12 cellular contexts compared by ENCODE assay signal in genomic region chr3:51396401-51396800, GRCh38. TPM values are rescaled to one million over a fixed set of nuclear protein-coding genes. Genes with fewer than 3 reads are reported as not detected.
DNase-seq lines count a peak whose midpoint lies in the region; ATAC-seq and TF ChIP-seq lines count a peak whose summit lies in the region.
"Had no signal": no experiment of that assay in that cellular context is flagged by ENCODE, and none has a peak within 500 bp of the region (broad histone marks: within the 10 kb centered on the region; RNA-seq: fewer than 3 reads in every experiment).

No MANE protein-coding gene starts in this region.

- H3K36me3 Mint-ChIP-seq in CD4-positive, alpha-beta memory T cell = peaks cover 36 to 72% of the 10 kb centered on the region in 2 donors
- peaks cover 60% of the 10 kb centered on the region for H3K36me3 Mint-ChIP-seq in GM23338 (ENCODE audit: low read depth)
- peaks cover 52% of the 10 kb centered on the region for H3K36me3 Mint-ChIP-seq in activated naive CD8-positive, alpha-beta T cell treated with anti-CD3 and anti-CD28 coated beads, Interleukin-2, amount 50 U/mL, for 24 hours (ENCODE audit: low read depth)
- peaks cover 55% of the 10 kb centered on the region for H3K36me3 Mint-ChIP-seq in nephron progenitor cell (ENCODE audit: low read depth)

- intact Hi-C loops in CD4-positive, alpha-beta memory T cell (cut with micrococcal nuclease) = no loop called here

- no peaks in the 10 kb centered on the region for H3K9me2 ChIP-seq in GM23338 (ENCODE audit: insufficient read depth)

- H4K20me1 ChIP-seq in GM23338 (replicated peaks; ENCODE audit: insufficient read depth) = peaks cover 27% of the 10 kb centered on the region

- H3K27me3 ChIP-seq in CD4-positive, alpha-beta memory T cell (ENCODE audit: insufficient read depth, low read length) = no peaks in the 10 kb centered on the region
- H3K27me3 ChIP-seq in GM23338 (ENCODE audit: insufficient read depth) = no peaks in the 10 kb centered on the region
- H3K27me3 ChIP-seq: Peyer's patch had no signal

- H3K9me3 ChIP-seq in CD4-positive, alpha-beta memory T cell (ENCODE audit: control insufficient read depth in 1 of 2, low read length in 2 of 2) = no peaks in the 10 kb centered on the region
- H3K9me3 ChIP-seq: mucosa of descending colon, Peyer's patch had no signal

- H3K9me3 Mint-ChIP-seq in CD4-positive, alpha-beta memory T cell = no peaks in the 10 kb centered on the region
- H3K9me3 Mint-ChIP-seq in GM23338 = peaks cover 20% of the 10 kb centered on the region; the same call in 2 of the 3 replicates
- no peaks in the 10 kb centered on the region for H3K9me3 Mint-ChIP-seq in activated naive CD8-positive, alpha-beta T cell treated with anti-CD3 and anti-CD28 coated beads, Interleukin-2, amount 50 U/mL, for 24 hours
- H3K9me3 Mint-ChIP-seq in nephron progenitor cell = peaks cover 23% of the 10 kb centered on the region

- no peak overlapping the region for H3K4me2 ChIP-seq in GM23338

- CTCF ChIA-PET in CD4-positive, alpha-beta memory T cell (lab: Charles Lee; ENCODE audit: partially characterized antibody) = no interaction called here

- H2AFZ ChIP-seq in GM23338 = no peak overlapping the region

- H3K79me2 ChIP-seq in GM23338 (replicated peaks; ENCODE audit: insufficient read depth) = peaks cover 45% of the 10 kb centered on the region

- H3K4me3 Mint-ChIP-seq in CD4-positive, alpha-beta memory T cell = peak overlapping the region in 1 of 8 donors; percentile 11
- H3K4me3 Mint-ChIP-seq in GM23338 (no peak overlapping the region), nephron progenitor cell (no peak overlapping the region)
- no peak overlapping the region for H3K4me3 Mint-ChIP-seq in activated naive CD8-positive, alpha-beta T cell treated with anti-CD3 and anti-CD28 coated beads, Interleukin-2, amount 50 U/mL, for 24 hours

- H3K27ac ChIP-seq in CD4-positive, alpha-beta memory T cell (ENCODE audit: low read depth, low read length) = peak overlapping the region; percentile 34
- H3K27ac ChIP-seq in GM23338 (ENCODE audit: low read depth) = no peak overlapping the region
- H3K27ac ChIP-seq: Peyer's patch had no signal

- H3K4me1 ChIP-seq in CD4-positive, alpha-beta memory T cell (ENCODE audit: insufficient read depth, low read length) = peaks cover 50% of the 10 kb centered on the region
- H3K4me1 ChIP-seq in GM23338 (ENCODE audit: insufficient read depth) = peaks cover 13% of the 10 kb centered on the region

- TF ChIP-seq CTCF in GM23338 (conservative IDR thresholded peaks at IDR 0.05; ENCODE audit: low read depth in 2 of 2) = no peak
- TF ChIP-seq CTCF in nephron progenitor cell (IDR thresholded peaks at IDR 0.05) = no peak
- TF ChIP-seq CTCF in foreskin fibroblast (IDR thresholded peaks at IDR 0.05; ENCODE audit: low read depth, low read length) = no peak

- POLR2A ChIA-PET in CD4-positive, alpha-beta memory T cell (lab: Charles Lee; ENCODE audit: partially characterized antibody) = interaction anchor here (1.2 to 1.4 kb wide), 3 partner anchors 11 to 103 kb away, joined by 3 to 6 read pairs (median 4); partner anchors contain the start of genes DCAF1 and MANF

- peaks cover 25 to 56% (median 41%) of the 10 kb centered on the region in 4 donors for H3K4me1 Mint-ChIP-seq in CD4-positive, alpha-beta memory T cell
- H3K4me1 Mint-ChIP-seq in GM23338 (peaks cover 30% of the 10 kb centered on the region), nephron progenitor cell (peaks cover 41% of the 10 kb centered on the region)
- H3K4me1 Mint-ChIP-seq in activated naive CD8-positive, alpha-beta T cell treated with anti-CD3 and anti-CD28 coated beads, Interleukin-2, amount 50 U/mL, for 24 hours = peaks cover 43% of the 10 kb centered on the region

- peak overlapping the region; percentile 19 to 88 (median 59) for H3K27ac Mint-ChIP-seq in CD4-positive, alpha-beta memory T cell
- peak overlapping the region; percentile 0; the same call in 1 of the 2 replicates for H3K27ac Mint-ChIP-seq in GM23338
- peak overlapping the region; percentile 52 for H3K27ac Mint-ChIP-seq in activated naive CD8-positive, alpha-beta T cell treated with anti-CD3 and anti-CD28 coated beads, Interleukin-2, amount 50 U/mL, for 24 hours
- peak overlapping the region; percentile 94 for H3K27ac Mint-ChIP-seq in nephron progenitor cell

- H3K27me3 Mint-ChIP-seq in CD4-positive, alpha-beta memory T cell = no peaks in the 10 kb centered on the region
- H3K27me3 Mint-ChIP-seq in GM23338 (ENCODE audit: insufficient read depth, low read depth, poor library complexity) (peaks cover 16% of the 10 kb centered on the region), nephron progenitor cell (ENCODE audit: low read depth, poor library complexity) (no peaks in the 10 kb centered on the region)
- no peaks in the 10 kb centered on the region for H3K27me3 Mint-ChIP-seq in activated naive CD8-positive, alpha-beta T cell treated with anti-CD3 and anti-CD28 coated beads, Interleukin-2, amount 50 U/mL, for 24 hours

- ATAC-seq in GM23338 = no peak
- no peak for ATAC-seq in activated naive CD8-positive, alpha-beta T cell treated with anti-CD3 and anti-CD28 coated beads, Interleukin-2, amount 50 U/mL, for 24 hours
- ATAC-seq: mucosa of descending colon had no signal

- H3K4me3 ChIP-seq in CD4-positive, alpha-beta memory T cell (ENCODE audit: low read length in 2 of 2) = no peak overlapping the region
- H3K4me3 ChIP-seq in GM23338 (no peak overlapping the region), foreskin fibroblast (ENCODE audit: low read depth in 1 of 2, low read length in 2 of 2) (no peak overlapping the region)
- H3K4me3 ChIP-seq: mucosa of descending colon, Peyer's patch had no signal

- DNase-seq in CD4-positive, alpha-beta memory T cell = no peak
- DNase-seq in GM23338 (ENCODE audit: low spot score) (no peak), nephron progenitor cell (no peak), foreskin fibroblast (no peak), amniotic stem cell (lab: John Stamatoyannopoulos, UW) (no peak)
- DNase-seq in activated naive CD8-positive, alpha-beta T cell treated with anti-CD3 and anti-CD28 coated beads, Interleukin-2, amount 50 U/mL, for 24 hours = no peak
- DNase-seq in stimulated activated CD4-positive, alpha-beta T cell treated with anti-CD3 and anti-CD28 coated beads, Interleukin-4, amount 100 ng/mL, for 1 hour = no peak
- DNase-seq: DMS 273 treated with DMSO at 0.1 percent for 48 hours, mucosa of descending colon, NCI-H2227 treated with DMSO at 0.1 percent for 48 hours, T-helper 9 cell had no signal

- H3K36me3 ChIP-seq in CD4-positive, alpha-beta memory T cell (ENCODE audit: insufficient read depth, low read length) = peaks cover 77% of the 10 kb centered on the region
- H3K36me3 ChIP-seq in GM23338 (ENCODE audit: insufficient read depth) = peaks cover 15% of the 10 kb centered on the region

- peaks cover 9% of the 10 kb centered on the region; the same call in 1 of the 2 replicates for H3F3A ChIP-seq in GM23338 (replicated peaks; ENCODE audit: low read depth)

TF ChIP-seq in GM23338, 12 proteins besides CTCF, POLR2A, EP300 and RAD21:
- no peak for TF ChIP-seq EZH2 (IDR thresholded peaks at IDR 0.05; ENCODE audit: low read depth, unreplicated experiment)
- TF ChIP-seq CREB1 (CRISPR knock-in tag; IDR thresholded peaks at IDR 0.05; ENCODE audit: low read depth) = no peak
- TF ChIP-seq NANOG (IDR thresholded peaks at IDR 0.05; ENCODE audit: borderline replicate concordance) = no peak
- TF ChIP-seq JUNB (IDR thresholded peaks at IDR 0.05; ENCODE audit: unreplicated experiment) = no peak
- TF ChIP-seq POLR2AphosphoS5 (IDR thresholded peaks at IDR 0.05; ENCODE audit: low read depth) = 0 out of 2 replicates have a peak, but pooled peaks have one; percentile 4

RNA-seq across cellular contexts. Expression of gene RBM15B, which starts 5.3 kb away (rescaled TPM):
- 10 to 100 TPM; 38.3 to 39.9 TPM for total RNA-seq in CD4-positive, alpha-beta memory T cell
- 10 to 100 TPM in 1 of 2 donors, 1 to 10 TPM in 1; 9.9 to 28.2 TPM for polyA plus RNA-seq in CD4-positive, alpha-beta memory T cell
- total RNA-seq in GM23338 (2014; rRNA removed; shearing (Covaris generic)) = 51.7 and 57.9 TPM in 2 replicates
- polyA plus RNA-seq in GM23338 (2016; fragmentation: Nextera tagmentation; extraction: Ambion mirVana) = 15.9 and 16.3 TPM in 2 replicates

RNA-seq across cellular contexts. Expression of gene MANF, which starts 11.3 kb away (rescaled TPM):
- 10 to 100 TPM; 74.8 to 79.0 TPM for total RNA-seq in CD4-positive, alpha-beta memory T cell
- 10 to 100 TPM; 39.0 to 64.1 TPM for polyA plus RNA-seq in CD4-positive, alpha-beta memory T cell
- total RNA-seq in GM23338 (2014; rRNA removed; shearing (Covaris generic)) = 70.4 and 92.7 TPM in 2 replicates
- polyA plus RNA-seq in GM23338 (2016; fragmentation: Nextera tagmentation; extraction: Ambion mirVana) = 41.7 and 48.7 TPM in 2 replicates

Comparison
In these comparisons a context has a peak if more than half of its experiments do, and no peak if none do; other contexts are left out.
1. H3K27ac Mint-ChIP-seq: peak in every context shown above with its lines; median percentile 94 in nephron progenitor cell; 59 in CD4-positive, alpha-beta memory T cell; 52 in activated naive CD8-positive, alpha-beta T cell treated with anti-CD3 and anti-CD28 coated beads, Interleukin-2, amount 50 U/mL, for 24 hours; 0 in GM23338.